In the genomic region with DNA sequence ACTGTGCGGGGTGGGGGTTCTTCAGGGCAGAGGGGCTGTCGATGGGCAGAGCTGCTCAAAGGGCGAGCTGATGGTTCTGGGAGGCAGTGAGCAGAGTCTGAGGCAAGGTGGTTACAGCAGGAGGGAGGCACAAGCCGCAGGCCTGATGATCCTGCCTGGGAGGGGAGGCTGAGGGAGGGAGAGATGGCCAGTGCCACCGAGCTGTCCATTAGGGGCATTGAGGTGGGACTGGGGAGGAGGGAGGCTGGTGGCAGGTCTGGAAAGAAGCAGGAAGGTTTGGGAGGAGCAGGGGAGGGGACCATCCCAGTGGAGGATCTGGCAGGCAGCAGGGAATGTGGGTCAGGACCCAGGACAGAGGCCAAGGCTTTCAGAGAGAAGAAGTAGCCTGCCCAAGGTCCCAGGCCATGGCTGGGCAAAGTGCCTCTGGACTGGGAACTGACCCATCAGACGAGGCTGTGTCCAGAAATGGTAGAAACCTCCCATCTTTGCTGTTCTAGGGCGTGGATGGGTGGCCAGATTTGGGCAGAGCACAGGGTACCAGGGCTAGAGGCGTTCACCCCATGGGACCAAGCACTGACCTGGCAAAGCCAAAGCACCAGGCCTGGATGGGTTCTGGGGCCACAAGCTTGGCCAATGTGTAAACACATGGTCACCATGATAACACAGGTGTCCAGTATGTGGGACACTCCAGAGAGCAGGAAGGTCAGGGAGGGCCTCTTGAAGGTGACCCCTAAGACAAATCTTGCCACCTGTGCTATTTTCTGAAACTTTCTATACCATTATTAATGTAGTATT, we compare ENCODE assay signal across 17 cellular contexts. TPM values are rescaled to one million over a fixed set of nuclear protein-coding genes. Genes with fewer than 3 reads are reported as not detected.
DNase-seq lines count a peak whose midpoint lies in the region; ATAC-seq and TF ChIP-seq lines count a peak whose summit lies in the region.
"Had no signal": no experiment of that assay in that cellular context is flagged by ENCODE, and none has a peak within 500 bp of the region (broad histone marks: within the 10 kb centered on the region; RNA-seq: fewer than 3 reads in every experiment).

No MANE protein-coding gene starts in this region.

- intact Hi-C loops in CD14-positive monocyte (cut with micrococcal nuclease): no loop called here
- intact Hi-C loops in sciatic nerve (cut with DNase I): no loop called here

- no peak overlapping the region for H3K27ac Mint-ChIP-seq in CD14-positive monocyte
- H3K27ac Mint-ChIP-seq: B cell; CD4-positive, alpha-beta memory T cell; GM23338 had no signal

- peak; percentile 31 for DNase-seq in CD14-positive monocyte (ENCODE audit: low spot score)
- peak; percentile 27 for DNase-seq in left lobe of liver (ENCODE audit: low spot score)
- peak; percentile 40 for DNase-seq in sciatic nerve (ENCODE audit: low spot score)
- no peak for DNase-seq in NK-92 (lab: John Stamatoyannopoulos, UW; ENCODE audit: unreplicated experiment)
- DNase-seq in NCI-H748 treated with DMSO at 0.1 percent for 48 hours (lab: John Stamatoyannopoulos, UW): no peak
- DNase-seq: CD4-positive, alpha-beta memory T cell; DND-41; Karpas-422; MM.1S; NCI-H1105 treated with DMSO at 0.1 percent for 48 hours; NCI-H187 treated with DMSO at 0.1 percent for 48 hours; NCI-H446; PC-9 had no signal

- H3K4me3 Mint-ChIP-seq in CD14-positive monocyte: no peak overlapping the region
- H3K4me3 Mint-ChIP-seq: B cell; CD4-positive, alpha-beta memory T cell; GM23338 had no signal

- no peak for TF ChIP-seq EP300 in Ishikawa (IDR thresholded peaks at IDR 0.05; ENCODE audit: borderline replicate concordance)

- H3K9me3 Mint-ChIP-seq in CD14-positive monocyte: peaks cover 0 to 4% (median 1%) of the 10 kb centered on the region in 7 donors
- H3K9me3 Mint-ChIP-seq: GM23338 had no signal

- ATAC-seq in left lobe of liver (no peak), sciatic nerve (no peak), GM21786 (IDR thresholded peaks at IDR 0.05; ENCODE audit: unreplicated experiment) (no peak)
- ATAC-seq: GM23338 had no signal

- no peak for TF ChIP-seq CTCF in CD14-positive monocyte (IDR thresholded peaks at IDR 0.05)

- H3K36me3 Mint-ChIP-seq in CD14-positive monocyte: no peaks in the 10 kb centered on the region
- H3K36me3 Mint-ChIP-seq: CD4-positive, alpha-beta memory T cell had no signal

- TF ChIP-seq RAD21 in Ishikawa (IDR thresholded peaks at IDR 0.05; ENCODE audit: low read depth): no peak

- H3K4me1 Mint-ChIP-seq in CD14-positive monocyte: no peaks in the 10 kb centered on the region
- H3K4me1 Mint-ChIP-seq: B cell; CD4-positive, alpha-beta memory T cell had no signal

- peaks cover 7 to 11% (median 8%) of the 10 kb centered on the region in 3 donors for H3K27me3 Mint-ChIP-seq in CD14-positive monocyte (ENCODE audit: low read depth in 3 of 3)

TF ChIP-seq in Ishikawa, 13 proteins besides CTCF, POLR2A, EP300 and RAD21:
- TF ChIP-seq, protein P1, sequence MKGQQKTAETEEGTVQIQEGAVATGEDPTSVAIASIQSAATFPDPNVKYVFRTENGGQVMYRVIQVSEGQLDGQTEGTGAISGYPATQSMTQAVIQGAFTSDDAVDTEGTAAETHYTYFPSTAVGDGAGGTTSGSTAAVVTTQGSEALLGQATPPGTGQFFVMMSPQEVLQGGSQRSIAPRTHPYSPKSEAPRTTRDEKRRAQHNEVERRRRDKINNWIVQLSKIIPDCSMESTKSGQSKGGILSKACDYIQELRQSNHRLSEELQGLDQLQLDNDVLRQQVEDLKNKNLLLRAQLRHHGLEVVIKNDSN (IDR thresholded peaks at IDR 0.05): no peak
- no peak for TF ChIP-seq CREB1 (IDR thresholded peaks at IDR 0.05; ENCODE audit: low read depth)
- no peak for TF ChIP-seq EGR1 (IDR thresholded peaks at IDR 0.05)
- no peak for TF ChIP-seq TAF1 (IDR thresholded peaks at IDR 0.05; ENCODE audit: low read depth)
- TF ChIP-seq FOXM1 (IDR thresholded peaks at IDR 0.05; ENCODE audit: borderline replicate concordance, low read depth): no peak
- no peak for TF ChIP-seq YY1 (IDR thresholded peaks at IDR 0.05; ENCODE audit: low read depth)
- no peak for TF ChIP-seq ZBTB7A (IDR thresholded peaks at IDR 0.05; ENCODE audit: low read depth)
- TF ChIP-seq NFIC (IDR thresholded peaks at IDR 0.05): no peak
- no peak for TF ChIP-seq TCF12 (IDR thresholded peaks at IDR 0.05; ENCODE audit: low read depth)
- TF ChIP-seq, protein P2, sequence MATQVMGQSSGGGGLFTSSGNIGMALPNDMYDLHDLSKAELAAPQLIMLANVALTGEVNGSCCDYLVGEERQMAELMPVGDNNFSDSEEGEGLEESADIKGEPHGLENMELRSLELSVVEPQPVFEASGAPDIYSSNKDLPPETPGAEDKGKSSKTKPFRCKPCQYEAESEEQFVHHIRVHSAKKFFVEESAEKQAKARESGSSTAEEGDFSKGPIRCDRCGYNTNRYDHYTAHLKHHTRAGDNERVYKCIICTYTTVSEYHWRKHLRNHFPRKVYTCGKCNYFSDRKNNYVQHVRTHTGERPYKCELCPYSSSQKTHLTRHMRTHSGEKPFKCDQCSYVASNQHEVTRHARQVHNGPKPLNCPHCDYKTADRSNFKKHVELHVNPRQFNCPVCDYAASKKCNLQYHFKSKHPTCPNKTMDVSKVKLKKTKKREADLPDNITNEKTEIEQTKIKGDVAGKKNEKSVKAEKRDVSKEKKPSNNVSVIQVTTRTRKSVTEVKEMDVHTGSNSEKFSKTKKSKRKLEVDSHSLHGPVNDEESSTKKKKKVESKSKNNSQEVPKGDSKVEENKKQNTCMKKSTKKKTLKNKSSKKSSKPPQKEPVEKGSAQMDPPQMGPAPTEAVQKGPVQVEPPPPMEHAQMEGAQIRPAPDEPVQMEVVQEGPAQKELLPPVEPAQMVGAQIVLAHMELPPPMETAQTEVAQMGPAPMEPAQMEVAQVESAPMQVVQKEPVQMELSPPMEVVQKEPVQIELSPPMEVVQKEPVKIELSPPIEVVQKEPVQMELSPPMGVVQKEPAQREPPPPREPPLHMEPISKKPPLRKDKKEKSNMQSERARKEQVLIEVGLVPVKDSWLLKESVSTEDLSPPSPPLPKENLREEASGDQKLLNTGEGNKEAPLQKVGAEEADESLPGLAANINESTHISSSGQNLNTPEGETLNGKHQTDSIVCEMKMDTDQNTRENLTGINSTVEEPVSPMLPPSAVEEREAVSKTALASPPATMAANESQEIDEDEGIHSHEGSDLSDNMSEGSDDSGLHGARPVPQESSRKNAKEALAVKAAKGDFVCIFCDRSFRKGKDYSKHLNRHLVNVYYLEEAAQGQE (IDR thresholded peaks at IDR 0.05; ENCODE audit: low read depth): peak; percentile 85
- peak; percentile 48 for TF ChIP-seq TEAD4 (IDR thresholded peaks at IDR 0.05)
- TF ChIP-seq, protein P3, sequence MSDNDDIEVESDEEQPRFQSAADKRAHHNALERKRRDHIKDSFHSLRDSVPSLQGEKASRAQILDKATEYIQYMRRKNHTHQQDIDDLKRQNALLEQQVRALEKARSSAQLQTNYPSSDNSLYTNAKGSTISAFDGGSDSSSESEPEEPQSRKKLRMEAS (IDR thresholded peaks at IDR 0.05): no peak
- no peak for TF ChIP-seq CEBPB (IDR thresholded peaks at IDR 0.05)

RNA-seq across cellular contexts. Expression of a gene that starts 55.5 kb away (rescaled TPM):
- polyA plus RNA-seq in CD14-positive monocyte: not detected
- total RNA-seq in left lobe of liver: 6.3 TPM
- 37.4 TPM for total RNA-seq in sciatic nerve
- total RNA-seq: B cell; CD4-positive, alpha-beta memory T cell had no signal
- polyA plus RNA-seq: CD4-positive, alpha-beta memory T cell; GM23338 had no signal

Comparison
In these comparisons a context has a peak if more than half of its experiments do, and no peak if none do; other contexts are left out.
1. DNase-seq: peak in CD14-positive monocyte (single experiment), left lobe of liver (single experiment) and sciatic nerve (single experiment); none in NK-92 (single experiment) and NCI-H748 treated with DMSO at 0.1 percent for 48 hours (single experiment).